22 cellular contexts compared by ENCODE assay signal in genomic region chr18:5142131-5142530, GRCh38. TPM values are rescaled to one million over a fixed set of nuclear protein-coding genes. Genes with fewer than 3 reads are reported as not detected.
A peak's percentile ranks its signal among the peaks of the same experiment; 100 is the strongest.
DNase-seq lines count a peak whose midpoint lies in the region; ATAC-seq and TF ChIP-seq lines count a peak whose summit lies in the region.
"Had no signal": no experiment of that assay in that cellular context is flagged by ENCODE, and none has a peak within 500 bp of the region (broad histone marks: within the 10 kb centered on the region; RNA-seq: fewer than 3 reads in every experiment).

No MANE protein-coding gene starts in this region.

- H3K4me3 Mint-ChIP-seq in glutamatergic neuron (ENCODE audit: unreplicated experiment) = no peak overlapping the region
- no peak overlapping the region for H3K4me3 Mint-ChIP-seq in T-helper 2 cell treated with Interferon-gamma antibody and Interleukin-4, amounts not matched to agents 5 μg/mL and 100 μg/mL, for 36 hours
- H3K4me3 Mint-ChIP-seq: B cell; CD8-positive, alpha-beta T cell had no signal

- no peaks in the 10 kb centered on the region for H3K9me3 Mint-ChIP-seq in glutamatergic neuron (ENCODE audit: unreplicated experiment)
- H3K9me3 Mint-ChIP-seq in T-helper 2 cell treated with Interferon-gamma antibody and Interleukin-4, amounts not matched to agents 5 μg/mL and 100 μg/mL, for 36 hours = no peaks in the 10 kb centered on the region
- H3K9me3 Mint-ChIP-seq: CD8-positive, alpha-beta T cell had no signal

- peak overlapping the region; percentile 11 for H3K27ac Mint-ChIP-seq in glutamatergic neuron (ENCODE audit: unreplicated experiment)
- H3K27ac Mint-ChIP-seq in T-helper 2 cell treated with Interferon-gamma antibody and Interleukin-4, amounts not matched to agents 5 μg/mL and 100 μg/mL, for 36 hours = no peak overlapping the region
- H3K27ac Mint-ChIP-seq: B cell; CD8-positive, alpha-beta T cell had no signal

- peaks cover 20% of the 10 kb centered on the region for H3K4me1 Mint-ChIP-seq in glutamatergic neuron (ENCODE audit: low read depth, unreplicated experiment)
- no peaks in the 10 kb centered on the region for H3K4me1 Mint-ChIP-seq in T-helper 2 cell treated with Interferon-gamma antibody and Interleukin-4, amounts not matched to agents 5 μg/mL and 100 μg/mL, for 36 hours (ENCODE audit: low read depth)
- H3K4me1 Mint-ChIP-seq: B cell had no signal

- no peak for ATAC-seq in GM18517 (IDR thresholded peaks at IDR 0.05; ENCODE audit: unreplicated experiment)
- ATAC-seq: CD8-positive, alpha-beta T cell; GM12878; SK-N-SH treated with all-trans-retinoic acid at 6 μM for 48 hours had no signal

- DNase-seq in NCI-H748 (lab: John Stamatoyannopoulos, UW; ENCODE audit: unreplicated experiment) = peak; percentile 14
- DNase-seq in NCI-H748 treated with DMSO at 0.1 percent for 48 hours (lab: John Stamatoyannopoulos, UW) = no peak
- peak; percentile 7 for DNase-seq in NCI-H524 treated with DMSO at 0.1 percent for 48 hours (lab: John Stamatoyannopoulos, UW)
- no peak for DNase-seq in glutamatergic neuron
- DNase-seq in ureter (ENCODE audit: low spot score) = no peak
- no peak for DNase-seq in T-helper 2 cell treated with Interferon-gamma antibody and Interleukin-4, amounts not matched to agents 5 μg/mL and 100 μg/mL, for 36 hours (ENCODE audit: low spot score)
- DNase-seq: CD8-positive, alpha-beta T cell; DMS 273 treated with DMSO at 0.1 percent for 48 hours; DMS79; EL; GDM1; GOT3; IMR-90; KG1; MG63; NCI-H1105 treated with DMSO at 0.1 percent for 48 hours; NCI-H1694 had no signal

- H3K27me3 Mint-ChIP-seq in glutamatergic neuron (ENCODE audit: unreplicated experiment) = no peaks in the 10 kb centered on the region
- no peaks in the 10 kb centered on the region for H3K27me3 Mint-ChIP-seq in T-helper 2 cell treated with Interferon-gamma antibody and Interleukin-4, amounts not matched to agents 5 μg/mL and 100 μg/mL, for 36 hours (ENCODE audit: low read depth)

- no peak for TF ChIP-seq CTCF in glutamatergic neuron (IDR thresholded peaks at IDR 0.05; ENCODE audit: partially characterized antibody, unreplicated experiment)

- no peaks in the 10 kb centered on the region for H3K36me3 Mint-ChIP-seq in glutamatergic neuron (ENCODE audit: unreplicated experiment)
- H3K36me3 Mint-ChIP-seq in T-helper 2 cell treated with Interferon-gamma antibody and Interleukin-4, amounts not matched to agents 5 μg/mL and 100 μg/mL, for 36 hours (ENCODE audit: low read depth) = no peaks in the 10 kb centered on the region
- H3K36me3 Mint-ChIP-seq: CD8-positive, alpha-beta T cell had no signal

RNA-seq across cellular contexts. Expression of gene AKAIN1, which starts 54.9 kb away (rescaled TPM):
- total RNA-seq in glutamatergic neuron (ENCODE audit: unreplicated experiment) (14.1 TPM), ureter (not detected)
- total RNA-seq: B cell; Caco-2; CD8-positive, alpha-beta T cell; GM12878; IMR-90 had no signal

Comparison
In these comparisons a context has a peak if more than half of its experiments do, and no peak if none do; other contexts are left out.
1. DNase-seq: peak in NCI-H748 (single experiment) and NCI-H524 treated with DMSO at 0.1 percent for 48 hours (single experiment); none in NCI-H748 treated with DMSO at 0.1 percent for 48 hours (single experiment), glutamatergic neuron (single experiment), ureter (single experiment) and T-helper 2 cell treated with Interferon-gamma antibody and Interleukin-4, amounts not matched to agents 5 μg/mL and 100 μg/mL, for 36 hours (single experiment).
2. RNA of gene AKAIN1, which starts 54.9 kb away (total RNA-seq): 14.1 TPM in glutamatergic neuron (single experiment); not detected in ureter (single experiment); every median in the first group is over 10 times any median in the second.